ENCODE assay signal across 16 cellular contexts in the genomic region with DNA sequence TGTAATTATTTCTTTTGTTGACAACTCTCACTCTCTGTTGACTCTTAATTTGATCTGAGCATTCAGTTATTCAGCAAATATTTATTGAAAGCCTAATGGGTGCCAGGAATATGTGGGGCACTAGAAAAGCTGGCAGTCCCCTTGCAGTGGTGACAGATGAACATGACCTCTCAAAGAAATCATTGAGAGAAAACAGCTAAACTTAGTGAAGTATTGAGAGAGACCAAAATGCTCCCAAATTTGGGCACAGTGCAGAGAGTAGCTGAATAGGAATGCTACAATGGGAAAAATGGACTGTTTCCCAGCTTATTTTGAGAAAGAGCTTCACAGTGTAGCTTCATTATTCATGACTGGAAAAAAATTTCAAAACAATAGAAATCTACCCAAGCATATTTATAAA.
A peak's percentile ranks its signal among the peaks of the same experiment; 100 is the strongest.
DNase-seq lines count a peak whose midpoint lies in the region; ATAC-seq and TF ChIP-seq lines count a peak whose summit lies in the region.
"Had no signal": no experiment of that assay in that cellular context is flagged by ENCODE, and none has a peak within 500 bp of the region (broad histone marks: within the 10 kb centered on the region; RNA-seq: fewer than 3 reads in every experiment).

No MANE protein-coding gene starts in this region.

- H3K27ac ChIP-seq in heart right ventricle (peak overlapping the region; percentile 11 to 86 (median 76)), stomach smooth muscle (ENCODE audit: low read length) (peak overlapping the region; percentile 53)
- H3K27ac ChIP-seq: 22Rv1, body of pancreas had no signal

- intact Hi-C loops in heart right ventricle (cut with DNase I) = loop anchor here in 2 of 10 donors (5.0 to 10.0 kb wide), 4 partner anchors 102 to 258 kb away; partner anchors contain the start of gene SGCD (in 1 of the 2)

- H3K36me3 ChIP-seq in heart right ventricle (no peaks in the 10 kb centered on the region), stomach smooth muscle (ENCODE audit: control insufficient read depth in 2 of 2, insufficient read depth in 2 of 2, low read length in 2 of 2) (no peaks in the 10 kb centered on the region)

- no peak for TF ChIP-seq CTCF in heart right ventricle (IDR thresholded peaks at IDR 0.05)

- H3K4me3 ChIP-seq in heart right ventricle (no peak overlapping the region), stomach smooth muscle (ENCODE audit: low read length in 2 of 2) (no peak overlapping the region)
- H3K4me3 ChIP-seq: body of pancreas, GM23338 had no signal

- peaks cover 4 to 57% (median 26%) of the 10 kb centered on the region in 9 donors for H3K4me1 ChIP-seq in heart right ventricle
- peaks cover 16% of the 10 kb centered on the region for H3K4me1 ChIP-seq in stomach smooth muscle (ENCODE audit: control insufficient read depth, insufficient read depth, low read length)
- H3K4me1 ChIP-seq: body of pancreas had no signal

- peaks cover 0 to 13% (median 0%) of the 10 kb centered on the region in 11 donors for H3K9me3 ChIP-seq in heart right ventricle
- no peaks in the 10 kb centered on the region for H3K9me3 ChIP-seq in stomach smooth muscle (ENCODE audit: control insufficient read depth in 2 of 2, low read length in 2 of 2)
- H3K9me3 ChIP-seq: body of pancreas had no signal

- no peaks in the 10 kb centered on the region for H3K27me3 ChIP-seq in heart right ventricle
- no peaks in the 10 kb centered on the region for H3K27me3 ChIP-seq in stomach smooth muscle (ENCODE audit: control insufficient read depth in 1 of 2, insufficient read depth in 2 of 2, low read length in 2 of 2)
- H3K27me3 ChIP-seq: body of pancreas had no signal

- peak; percentile 21 to 77 (median 48) for ATAC-seq in heart right ventricle
- ATAC-seq: body of pancreas, GM23338, left colon had no signal

- peak; percentile 41 for DNase-seq in DMS153 treated with DMSO at 0.1 percent for 48 hours (lab: John Stamatoyannopoulos, UW; ENCODE audit: unreplicated experiment)
- no peak for DNase-seq in DMS153 (lab: John Stamatoyannopoulos, UW)
- DNase-seq in NCI-H69 (lab: John Stamatoyannopoulos, UW) = peak; percentile 98
- no peak for DNase-seq in heart right ventricle
- no peak for DNase-seq in nucleus accumbens (lab: John Stamatoyannopoulos, UW)
- no peak for DNase-seq in NK-92 (lab: John Stamatoyannopoulos, UW; ENCODE audit: unreplicated experiment)
- no peak for DNase-seq in activated CD4-positive, alpha-beta T cell treated with anti-CD3 and anti-CD28 coated beads, Interleukin-2, amount 50 U/mL, for 1 hour
- DNase-seq: activated CD4-positive, alpha-beta T cell treated with anti-CD3 and anti-CD28 coated beads, Interleukin-2, amount 50 U/mL, for 4 hours; activated naive CD4-positive, alpha-beta T cell treated with anti-CD3 and anti-CD28 coated beads, Interleukin-2, amount 10 ng/mL, durations not matched to agents 7 days and 5 days; body of pancreas; DND-41; left colon; trophoblast cell had no signal

- H3K9ac ChIP-seq in stomach smooth muscle (ENCODE audit: low read length in 2 of 2) = no peak overlapping the region

Comparison
In these comparisons a context has a peak if more than half of its experiments do, and no peak if none do; other contexts are left out.
1. DNase-seq: peak in DMS153 treated with DMSO at 0.1 percent for 48 hours (single experiment) and NCI-H69 (single experiment); none in DMS153 (single experiment), heart right ventricle (0 of 2), nucleus accumbens (0 of 56), NK-92 (single experiment) and activated CD4-positive, alpha-beta T cell treated with anti-CD3 and anti-CD28 coated beads, Interleukin-2, amount 50 U/mL, for 1 hour (single experiment).